In genomic region chr6:126546771-126547170, GRCh38 we compare ENCODE assay signal across 26 cellular contexts.
DNase-seq lines count a peak whose midpoint lies in the region; ATAC-seq and TF ChIP-seq lines count a peak whose summit lies in the region.
"Had no signal": no experiment of that assay in that cellular context is flagged by ENCODE, and none has a peak within 500 bp of the region (broad histone marks: within the 10 kb centered on the region; RNA-seq: fewer than 3 reads in every experiment).

No MANE protein-coding gene starts in this region.

- no peaks in the 10 kb centered on the region for H3K4me1 ChIP-seq in left ventricle myocardium inferior
- H3K4me1 ChIP-seq: BLaER1 treated with 17β-estradiol and CSF1 and Interleukin-3, amounts not matched to agents 10 nM and 100 nM; tibial artery had no signal

- peaks cover 5% of the 10 kb centered on the region for H3K9me3 ChIP-seq in left ventricle myocardium inferior (replicated peaks)
- H3K9me3 ChIP-seq: tibial artery had no signal

- peaks cover 1% of the 10 kb centered on the region for H3K36me3 Mint-ChIP-seq in chondrocyte (ENCODE audit: low read depth)
- H3K36me3 Mint-ChIP-seq: activated naive CD4-positive, alpha-beta T cell treated with anti-CD3 and anti-CD28 coated beads, Interleukin-2, amount 10 ng/mL, durations not matched to agents 7 days and 5 days had no signal

- ATAC-seq in GM19035 (IDR thresholded peaks at IDR 0.05; ENCODE audit: unreplicated experiment): no peak
- ATAC-seq: activated CD4-positive, alpha-beta T cell treated with anti-CD3 and anti-CD28 coated beads for 36 hours; activated CD8-positive, alpha-beta T cell treated with anti-CD3 and anti-CD28 coated beads, Interleukin-2, amount 10 ng/mL, durations not matched to agents 7 days and 5 days; left ventricle myocardium superior; sciatic nerve had no signal

- H3K27ac Mint-ChIP-seq in chondrocyte (ENCODE audit: unreplicated experiment): no peak overlapping the region
- H3K27ac Mint-ChIP-seq: activated CD4-positive, alpha-beta T cell treated with anti-CD3 and anti-CD28 coated beads for 36 hours; activated CD8-positive, alpha-beta T cell treated with anti-CD3 and anti-CD28 coated beads, Interleukin-2, amount 10 ng/mL, durations not matched to agents 7 days and 5 days; activated naive CD4-positive, alpha-beta T cell treated with anti-CD3 and anti-CD28 coated beads, Interleukin-2, amount 10 ng/mL, durations not matched to agents 7 days and 5 days had no signal

- DNase-seq in GM04503 (ENCODE audit: low read depth) (peak; percentile 4), NCI-H226 (peak; percentile 8), fibroblast of mammary gland (ENCODE audit: low read depth) (peak; percentile 67), renal cortical epithelial cell (ENCODE audit: low read depth) (peak; percentile 31), chondrocyte (ENCODE audit: low spot score) (no peak), AG08396 (ENCODE audit: low spot score) (no peak), left ventricle myocardium inferior (no peak)
- DNase-seq: activated CD4-positive, alpha-beta T cell treated with anti-CD3 and anti-CD28 coated beads for 36 hours; activated CD8-positive, alpha-beta T cell treated with anti-CD3 and anti-CD28 coated beads, Interleukin-2, amount 10 ng/mL, durations not matched to agents 7 days and 5 days; activated naive CD4-positive, alpha-beta T cell treated with anti-CD3 and anti-CD28 coated beads, Interleukin-2, amount 10 ng/mL, durations not matched to agents 7 days and 5 days; amygdala; brain microvascular endothelial cell; head of caudate nucleus; islet precursor cell; left ventricle myocardium superior; NCI-H1417 treated with DMSO at 0.1 percent for 48 hours; NCI-H2081; NCI-H2227 treated with DMSO at 0.1 percent for 48 hours; NCI-H526 treated with DMSO at 0.1 percent for 48 hours; SHP77; stimulated activated CD4-positive, alpha-beta T cell treated with anti-CD3 and anti-CD28 coated beads, Interleukin-4, amount 100 ng/mL, for 24 hours; T-helper 2 cell; tibial artery had no signal

- no peak overlapping the region for H3K27ac ChIP-seq in left ventricle myocardium inferior (replicated peaks)
- H3K27ac ChIP-seq: BLaER1 treated with 17β-estradiol and CSF1 and Interleukin-3, amounts not matched to agents 10 nM and 100 nM; brain microvascular endothelial cell; tibial artery had no signal

- intact Hi-C loops in left ventricle myocardium inferior (cut with micrococcal nuclease): no loop called here

- peaks cover 5% of the 10 kb centered on the region for H3K9me3 Mint-ChIP-seq in chondrocyte (ENCODE audit: low read depth)
- H3K9me3 Mint-ChIP-seq: activated naive CD4-positive, alpha-beta T cell treated with anti-CD3 and anti-CD28 coated beads, Interleukin-2, amount 10 ng/mL, durations not matched to agents 7 days and 5 days had no signal

- H3K4me1 Mint-ChIP-seq in chondrocyte (ENCODE audit: low read depth): no peaks in the 10 kb centered on the region
- H3K4me1 Mint-ChIP-seq: activated CD4-positive, alpha-beta T cell treated with anti-CD3 and anti-CD28 coated beads for 36 hours; activated naive CD4-positive, alpha-beta T cell treated with anti-CD3 and anti-CD28 coated beads, Interleukin-2, amount 10 ng/mL, durations not matched to agents 7 days and 5 days had no signal

- TF ChIP-seq CTCF in fibroblast of mammary gland (conservative IDR thresholded peaks at IDR 0.05; ENCODE audit: control insufficient read depth, insufficient read depth, low read depth, low read length) (no peak), chondrocyte (IDR thresholded peaks at IDR 0.05) (no peak), left ventricle myocardium inferior (IDR thresholded peaks at IDR 0.05; ENCODE audit: borderline replicate concordance) (no peak)

- no peaks in the 10 kb centered on the region for H3K27me3 ChIP-seq in left ventricle myocardium inferior (ENCODE audit: low read depth)
- H3K27me3 ChIP-seq: BLaER1 treated with 17β-estradiol and CSF1 and Interleukin-3, amounts not matched to agents 10 nM and 100 nM; brain microvascular endothelial cell; tibial artery had no signal

- H3K36me3 ChIP-seq in left ventricle myocardium inferior: no peaks in the 10 kb centered on the region
- H3K36me3 ChIP-seq: BLaER1 treated with 17β-estradiol and CSF1 and Interleukin-3, amounts not matched to agents 10 nM and 100 nM; brain microvascular endothelial cell; tibial artery had no signal

- H3K4me3 Mint-ChIP-seq in chondrocyte (ENCODE audit: unreplicated experiment): no peak overlapping the region
- H3K4me3 Mint-ChIP-seq: activated CD4-positive, alpha-beta T cell treated with anti-CD3 and anti-CD28 coated beads for 36 hours; activated CD8-positive, alpha-beta T cell treated with anti-CD3 and anti-CD28 coated beads, Interleukin-2, amount 10 ng/mL, durations not matched to agents 7 days and 5 days; activated naive CD4-positive, alpha-beta T cell treated with anti-CD3 and anti-CD28 coated beads, Interleukin-2, amount 10 ng/mL, durations not matched to agents 7 days and 5 days had no signal

- peaks cover 1% of the 10 kb centered on the region for H3K27me3 Mint-ChIP-seq in chondrocyte (ENCODE audit: low read depth)
- H3K27me3 Mint-ChIP-seq: activated CD4-positive, alpha-beta T cell treated with anti-CD3 and anti-CD28 coated beads for 36 hours; activated naive CD4-positive, alpha-beta T cell treated with anti-CD3 and anti-CD28 coated beads, Interleukin-2, amount 10 ng/mL, durations not matched to agents 7 days and 5 days had no signal

- H3K4me3 ChIP-seq in fibroblast of mammary gland (ENCODE audit: control insufficient read depth, low read depth, low read length) (no peak overlapping the region), left ventricle myocardium inferior (no peak overlapping the region)
- H3K4me3 ChIP-seq: BLaER1 treated with 17β-estradiol and CSF1 and Interleukin-3, amounts not matched to agents 10 nM and 100 nM; tibial artery had no signal

Comparison
In these comparisons a context has a peak if more than half of its experiments do, and no peak if none do; other contexts are left out.
1. DNase-seq: peak in GM04503 (single experiment), NCI-H226 (single experiment), fibroblast of mammary gland (single experiment) and renal cortical epithelial cell (single experiment); none in chondrocyte (single experiment), AG08396 (single experiment) and left ventricle myocardium inferior (single experiment).